In the genomic region with DNA sequence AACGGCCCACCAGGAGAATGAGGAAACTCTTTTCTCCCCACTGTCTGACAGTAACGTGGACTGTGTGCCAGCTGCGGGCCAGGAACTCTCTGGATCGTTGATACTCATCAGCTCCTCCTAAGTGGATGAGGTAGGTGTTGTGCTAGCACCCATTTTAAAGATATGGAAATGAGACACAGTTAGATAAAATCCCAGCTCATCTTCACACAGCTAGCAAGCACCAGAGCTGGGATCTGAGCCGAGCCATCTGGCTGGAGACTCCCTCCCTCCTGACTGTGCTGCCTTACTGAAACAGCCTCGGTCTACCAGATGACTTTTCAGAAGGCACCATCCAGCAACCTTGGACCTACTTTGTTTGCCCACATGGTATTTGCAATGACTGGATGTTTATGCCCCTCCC, we compare ENCODE assay signal across 21 cellular contexts. TPM values are rescaled to one million over a fixed set of nuclear protein-coding genes. Genes with fewer than 3 reads are reported as not detected.
"Had no signal": no experiment of that assay in that cellular context is flagged by ENCODE, and none has a peak within 500 bp of the region (broad histone marks: within the 10 kb centered on the region; RNA-seq: fewer than 3 reads in every experiment).

No MANE protein-coding gene starts in this region.

- H3K79me2 ChIP-seq: parathyroid adenoma had no signal

- H3K4me3 ChIP-seq: heart right ventricle, mucosa of descending colon, neural progenitor cell, stomach had no signal

- FAIRE-seq: colon, small intestine, urothelium cell line had no signal

- H3K4me1 ChIP-seq: heart right ventricle, neural progenitor cell, parathyroid adenoma, stomach had no signal

- H3K4me2 ChIP-seq: neural progenitor cell had no signal

- H2AFZ ChIP-seq: neural progenitor cell, parathyroid adenoma had no signal

- H3K27me3 ChIP-seq: neural progenitor cell, stomach had no signal

- H3K27ac Mint-ChIP-seq: dendritic cell treated with granulocyte-macrophage colony-stimulating factor and Interleukin-4, amounts not matched to agents 40 ng/mL and 50 ng/mL, for 4 days; natural killer cell; neural progenitor cell had no signal

- H3K4me1 Mint-ChIP-seq: natural killer cell had no signal

- ATAC-seq: heart right ventricle, left lobe of liver, mucosa of descending colon, natural killer cell, right cardiac atrium had no signal

- H3K36me3 Mint-ChIP-seq: natural killer cell had no signal

- H3K4me3 Mint-ChIP-seq: dendritic cell treated with granulocyte-macrophage colony-stimulating factor and Interleukin-4, amounts not matched to agents 40 ng/mL and 50 ng/mL, for 4 days; natural killer cell; neural progenitor cell had no signal

- H3K27me3 Mint-ChIP-seq: dendritic cell treated with granulocyte-macrophage colony-stimulating factor and Interleukin-4, amounts not matched to agents 40 ng/mL and 50 ng/mL, for 4 days had no signal

- H3K27ac ChIP-seq: heart right ventricle, neural progenitor cell, parathyroid adenoma, stomach had no signal

- H3K9ac ChIP-seq: neural progenitor cell, parathyroid adenoma had no signal

- DNase-seq: erythroblast; foreskin melanocyte; heart right ventricle; islet precursor cell; mammary epithelial cell; mucosa of descending colon; natural killer cell; right cardiac atrium; small intestine; stimulated activated CD4-positive, alpha-beta T cell treated with anti-CD3 and anti-CD28 coated beads, Interleukin-12 subunit alpha, Interleukin-12 subunit beta, amount 100 ng/mL, for 4 hours; stimulated activated naive CD4-positive, alpha-beta T cell; stomach; trophoblast cell had no signal

- H3K36me3 ChIP-seq: heart right ventricle, neural progenitor cell, stomach had no signal

- H3K9me3 ChIP-seq: mucosa of descending colon, stomach had no signal

- H3K9me3 Mint-ChIP-seq: dendritic cell treated with granulocyte-macrophage colony-stimulating factor and Interleukin-4, amounts not matched to agents 40 ng/mL and 50 ng/mL, for 4 days; natural killer cell; neural progenitor cell had no signal

RNA-seq across cellular contexts. Expression of a gene that starts 49.2 kb away (rescaled TPM):
- total RNA-seq: heart right ventricle, left lobe of liver, lower leg skin, mammary epithelial cell, mesenteric fat pad, natural killer cell, right cardiac atrium had no signal
- polyA plus RNA-seq: heart right ventricle, mammary epithelial cell, right cardiac atrium, stomach had no signal
